1 cellular context compared by ENCODE assay signal in the genomic region with DNA sequence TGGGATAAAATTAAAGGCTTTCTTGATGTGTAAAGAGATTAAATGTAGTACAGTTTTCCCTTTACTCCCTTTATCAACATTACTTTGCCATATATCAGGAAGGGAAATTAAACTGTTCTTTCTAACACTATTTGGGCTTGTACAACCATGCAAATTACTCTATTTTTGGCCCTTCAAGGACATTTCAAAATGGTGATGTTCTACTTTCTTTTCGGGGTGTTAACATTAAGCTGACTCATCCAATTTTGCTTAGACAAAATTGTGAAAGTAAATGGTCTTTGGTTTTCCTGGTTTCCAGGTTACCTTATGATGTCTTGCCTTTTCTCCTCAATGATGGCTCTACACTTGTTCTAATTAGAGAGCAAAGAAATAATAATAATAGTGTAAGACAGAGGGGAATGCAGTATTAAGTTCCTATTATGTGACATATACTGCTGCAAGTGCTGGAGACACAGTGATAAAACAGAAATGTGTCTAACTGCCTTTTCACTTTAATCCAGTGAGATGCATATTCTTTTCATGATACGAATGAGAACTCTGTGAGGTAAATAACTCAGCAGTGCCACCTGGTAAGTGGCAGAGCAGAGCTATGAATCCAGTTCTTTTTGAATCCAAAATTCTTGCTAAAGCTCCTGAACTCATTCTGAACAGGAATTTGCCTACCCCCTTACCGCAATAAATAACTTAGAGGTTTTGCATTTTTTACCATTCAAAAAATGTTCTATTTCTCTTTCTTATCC.
TF ChIP-seq lines count a peak whose summit lies in the region.

No MANE protein-coding gene starts in this region.

TF ChIP-seq in SK-N-SH, 30 proteins besides CTCF, POLR2A, EP300 and RAD21:
- TF ChIP-seq TCF12 (IDR thresholded peaks at IDR 0.05) (no peak), MEF2A (IDR thresholded peaks at IDR 0.05; ENCODE audit: borderline replicate concordance, low read depth) (no peak), YY1 (IDR thresholded peaks at IDR 0.05; ENCODE audit: low read depth) (no peak), GABPA (IDR thresholded peaks at IDR 0.05; ENCODE audit: low read depth) (no peak)
